In genomic region chr3:11706604-11707003, GRCh38 we compare ENCODE assay signal across 16 cellular contexts.
DNase-seq lines count a peak whose midpoint lies in the region; TF ChIP-seq lines count a peak whose summit lies in the region.
"Had no signal": no experiment of that assay in that cellular context is flagged by ENCODE, and none has a peak within 500 bp of the region (broad histone marks: within the 10 kb centered on the region; RNA-seq: fewer than 3 reads in every experiment).

No MANE protein-coding gene starts in this region.

- H3K4me3 Mint-ChIP-seq in osteocyte (ENCODE audit: unreplicated experiment): no peak overlapping the region
- H3K4me3 Mint-ChIP-seq: CD4-positive, alpha-beta T cell had no signal

- 91% methylated on average over 5 of the region's 5 CpGs for WGBS in smooth muscle cell (ENCODE audit: low lambda C conversion rate)

- H3K4me1 ChIP-seq in breast epithelium: no peaks in the 10 kb centered on the region
- H3K4me1 ChIP-seq in smooth muscle cell (ENCODE audit: low read depth): no peaks in the 10 kb centered on the region

- DNase-seq in T47D (ENCODE audit: low read depth in 1 of 2, low spot score in 1 of 2): peak; percentile 53 to 75
- DNase-seq in breast epithelium (ENCODE audit: low spot score in 2 of 2): no peak
- DNase-seq in epithelial cell of esophagus (ENCODE audit: low read depth): peak; percentile 29
- DNase-seq in osteocyte (ENCODE audit: extremely low spot score, unreplicated experiment): peak; percentile 38
- DNase-seq in smooth muscle cell (lab: John Stamatoyannopoulos, UW; ENCODE audit: unreplicated experiment): no peak
- no peak for DNase-seq in DMS53 (lab: John Stamatoyannopoulos, UW)
- no peak for DNase-seq in NCI-H1930 (lab: John Stamatoyannopoulos, UW)
- DNase-seq: ACHN; Calu3; CD4-positive, alpha-beta T cell; DMS 273 treated with DMSO at 0.1 percent for 48 hours; DMS79; GM23248; IMR-90 had no signal

- no peaks in the 10 kb centered on the region for H3K27me3 Mint-ChIP-seq in osteocyte (ENCODE audit: unreplicated experiment)
- H3K27me3 Mint-ChIP-seq: CD4-positive, alpha-beta T cell had no signal

- peaks cover 5% of the 10 kb centered on the region for H3K9me3 Mint-ChIP-seq in osteocyte (ENCODE audit: unreplicated experiment)

- H3K27ac ChIP-seq in breast epithelium (no peak overlapping the region), smooth muscle cell (ENCODE audit: low read depth) (no peak overlapping the region)
- H3K27ac ChIP-seq: BLaER1 treated with 17β-estradiol and CSF1 and Interleukin-3, amounts not matched to agents 10 nM and 100 nM; GM23248 had no signal

- H3K4me1 Mint-ChIP-seq in osteocyte (ENCODE audit: unreplicated experiment): peaks cover under 1% of the 10 kb centered on the region

- H3K27me3 ChIP-seq in breast epithelium (no peaks in the 10 kb centered on the region), smooth muscle cell (ENCODE audit: low read depth) (no peaks in the 10 kb centered on the region)
- H3K27me3 ChIP-seq: BLaER1 treated with 17β-estradiol and CSF1 and Interleukin-3, amounts not matched to agents 10 nM and 100 nM had no signal

- H4K20me1 ChIP-seq in smooth muscle cell (ENCODE audit: low read depth): peaks cover 59% of the 10 kb centered on the region
- H4K20me1 ChIP-seq: BLaER1 treated with 17β-estradiol and CSF1 and Interleukin-3, amounts not matched to agents 10 nM and 100 nM had no signal

- no peak overlapping the region for H2AFZ ChIP-seq in smooth muscle cell (ENCODE audit: low read depth)
- H2AFZ ChIP-seq: GM23248 had no signal

- no peak overlapping the region for H3K4me2 ChIP-seq in smooth muscle cell
- H3K4me2 ChIP-seq: BLaER1 treated with 17β-estradiol and CSF1 and Interleukin-3, amounts not matched to agents 10 nM and 100 nM had no signal

- H3K36me3 ChIP-seq in breast epithelium (no peaks in the 10 kb centered on the region), smooth muscle cell (ENCODE audit: low read depth) (no peaks in the 10 kb centered on the region)
- H3K36me3 ChIP-seq: BLaER1 treated with 17β-estradiol and CSF1 and Interleukin-3, amounts not matched to agents 10 nM and 100 nM had no signal

- no peak overlapping the region for H3K9ac ChIP-seq in smooth muscle cell (ENCODE audit: low read depth)
- H3K9ac ChIP-seq: BLaER1 treated with 17β-estradiol and CSF1 and Interleukin-3, amounts not matched to agents 10 nM and 100 nM; GM23248 had no signal

- no peaks in the 10 kb centered on the region for H3K9me3 ChIP-seq in breast epithelium
- no peaks in the 10 kb centered on the region for H3K9me3 ChIP-seq in smooth muscle cell (replicated peaks; ENCODE audit: low read depth)

- intact Hi-C loops in breast epithelium (cut with DNase I; ENCODE audit: low total_unique reads): no loop called here

- H3K27ac Mint-ChIP-seq in osteocyte (ENCODE audit: unreplicated experiment): no peak overlapping the region
- H3K27ac Mint-ChIP-seq: CD4-positive, alpha-beta T cell had no signal

- TF ChIP-seq CTCF in breast epithelium (IDR thresholded peaks at IDR 0.05) (no peak), epithelial cell of esophagus (IDR thresholded peaks at IDR 0.05; ENCODE audit: insufficient read depth, low read depth, low read length, missing control alignments) (no peak), osteocyte (IDR thresholded peaks at IDR 0.05) (no peak), smooth muscle cell (IDR thresholded peaks at IDR 0.05; ENCODE audit: borderline replicate concordance, insufficient read depth, poor library complexity, severe bottlenecking) (no peak)

- no peak for TF ChIP-seq POLR2A in breast epithelium (IDR thresholded peaks at IDR 0.05)

- H3K4me3 ChIP-seq in breast epithelium: no peak overlapping the region
- no peak overlapping the region for H3K4me3 ChIP-seq in epithelial cell of esophagus (ENCODE audit: low read length)
- H3K4me3 ChIP-seq in smooth muscle cell: no peak overlapping the region
- H3K4me3 ChIP-seq: BLaER1 treated with 17β-estradiol and CSF1 and Interleukin-3, amounts not matched to agents 10 nM and 100 nM; GM12878; GM23248 had no signal

- in situ Hi-C loops in T47D (cut with HindIII; ENCODE audit: low pct_unique_long_range_greater_than_20kb, low sequenced_read_pairs): no loop called here

- H3K36me3 Mint-ChIP-seq in osteocyte (ENCODE audit: unreplicated experiment): peaks cover 17% of the 10 kb centered on the region

- H3K79me2 ChIP-seq in smooth muscle cell (ENCODE audit: low read depth): peaks cover 70% of the 10 kb centered on the region

- no peaks in the 10 kb centered on the region for H3F3A ChIP-seq in smooth muscle cell (ENCODE audit: low read depth)

Comparison
In these comparisons a context has a peak if more than half of its experiments do, and no peak if none do; other contexts are left out.
1. DNase-seq: peak in T47D (2 of 2), epithelial cell of esophagus (single experiment) and osteocyte (single experiment); none in breast epithelium (0 of 2), smooth muscle cell (single experiment), DMS53 (single experiment) and NCI-H1930 (0 of 2).